In genomic region chr16:82358161-82358560, GRCh38 we compare ENCODE assay signal across 15 cellular contexts.
DNase-seq lines count a peak whose midpoint lies in the region; TF ChIP-seq lines count a peak whose summit lies in the region.
"Had no signal": no experiment of that assay in that cellular context is flagged by ENCODE, and none has a peak within 500 bp of the region (broad histone marks: within the 10 kb centered on the region; RNA-seq: fewer than 3 reads in every experiment).

No MANE protein-coding gene starts in this region.

- no peak for TF ChIP-seq CTCF in VCaP (conservative IDR thresholded peaks at IDR 0.05)
- no peak for TF ChIP-seq CTCF in neural crest cell (conservative IDR thresholded peaks at IDR 0.05)
- no peak for TF ChIP-seq CTCF in type B pancreatic cell (conservative IDR thresholded peaks at IDR 0.05)
- no peak for TF ChIP-seq CTCF in chondrocyte (IDR thresholded peaks at IDR 0.05)

- H3K4me1 Mint-ChIP-seq in neural crest cell (no peaks in the 10 kb centered on the region), type B pancreatic cell (ENCODE audit: unreplicated experiment) (no peaks in the 10 kb centered on the region), chondrocyte (ENCODE audit: low read depth) (no peaks in the 10 kb centered on the region)
- H3K4me1 Mint-ChIP-seq: CD14-positive monocyte had no signal

- H3K4me3 Mint-ChIP-seq in neural crest cell (no peak overlapping the region), type B pancreatic cell (peak overlapping the region; percentile 48), chondrocyte (ENCODE audit: unreplicated experiment) (no peak overlapping the region)
- H3K4me3 Mint-ChIP-seq: CD14-positive monocyte; CD4-positive, alpha-beta T cell; GM23338; HFFc6 had no signal

- no peaks in the 10 kb centered on the region for H3K36me3 Mint-ChIP-seq in neural crest cell (ENCODE audit: low read depth)
- H3K36me3 Mint-ChIP-seq in type B pancreatic cell, result no peaks in the 10 kb centered on the region
- H3K36me3 Mint-ChIP-seq in chondrocyte (ENCODE audit: low read depth), result no peaks in the 10 kb centered on the region
- H3K36me3 Mint-ChIP-seq: CD14-positive monocyte had no signal

- H3K9me3 Mint-ChIP-seq in neural crest cell, result peaks cover 5% of the 10 kb centered on the region
- peaks cover 4% of the 10 kb centered on the region for H3K9me3 Mint-ChIP-seq in type B pancreatic cell
- H3K9me3 Mint-ChIP-seq in chondrocyte (ENCODE audit: low read depth), result peaks cover 2% of the 10 kb centered on the region
- H3K9me3 Mint-ChIP-seq: CD4-positive, alpha-beta T cell had no signal

- H3K27ac Mint-ChIP-seq in neural crest cell (ENCODE audit: unreplicated experiment) (peak overlapping the region; percentile 29), type B pancreatic cell (no peak overlapping the region), chondrocyte (ENCODE audit: unreplicated experiment) (no peak overlapping the region)
- H3K27ac Mint-ChIP-seq: CD4-positive, alpha-beta T cell; GM23338; HFFc6 had no signal

- H3K27me3 Mint-ChIP-seq in neural crest cell (ENCODE audit: low read depth) (peaks cover 18% of the 10 kb centered on the region), type B pancreatic cell (peaks cover 7% of the 10 kb centered on the region), chondrocyte (ENCODE audit: low read depth) (peaks cover 12% of the 10 kb centered on the region)

- DNase-seq in neural crest cell (ENCODE audit: low read depth, low spot score) (no peak), type B pancreatic cell (ENCODE audit: extremely low spot score, unreplicated experiment) (no peak), retina (no peak), germinal center (ENCODE audit: low spot score) (no peak), chondrocyte (ENCODE audit: low spot score) (no peak)
- DNase-seq: Calu3; CD4-positive, alpha-beta T cell; COR-L47; DMS79 treated with DMSO at 0.1 percent for 48 hours; GF-D8; HFFc6 had no signal

- H3K27ac ChIP-seq in VCaP, result peak overlapping the region; percentile 68
- H3K27ac ChIP-seq: BLaER1 had no signal
